Comparison of ENCODE assay signal across 8 cellular contexts in genomic region chr2:223944704-223945531, GRCh38.
DNase-seq lines count a peak whose midpoint lies in the region; ATAC-seq lines count a peak whose summit lies in the region.

A gene with protein sequence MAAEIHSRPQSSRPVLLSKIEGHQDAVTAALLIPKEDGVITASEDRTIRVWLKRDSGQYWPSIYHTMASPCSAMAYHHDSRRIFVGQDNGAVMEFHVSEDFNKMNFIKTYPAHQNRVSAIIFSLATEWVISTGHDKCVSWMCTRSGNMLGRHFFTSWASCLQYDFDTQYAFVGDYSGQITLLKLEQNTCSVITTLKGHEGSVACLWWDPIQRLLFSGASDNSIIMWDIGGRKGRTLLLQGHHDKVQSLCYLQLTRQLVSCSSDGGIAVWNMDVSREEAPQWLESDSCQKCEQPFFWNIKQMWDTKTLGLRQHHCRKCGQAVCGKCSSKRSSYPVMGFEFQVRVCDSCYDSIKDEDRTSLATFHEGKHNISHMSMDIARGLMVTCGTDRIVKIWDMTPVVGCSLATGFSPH (minus strand): TSS chr2:223945335. CDS start chr2:223945284, 51 bp downstream.

- ATAC-seq in GM18907 (IDR thresholded peaks at IDR 0.05; ENCODE audit: unreplicated experiment), result peak; percentile 86
- peak; percentile 86 for ATAC-seq in HG03135 (IDR thresholded peaks at IDR 0.05; ENCODE audit: unreplicated experiment)

- DNase-seq in AG08395 (ENCODE audit: low spot score), result peak; percentile 95
- DNase-seq in NCI-H226, result peak; percentile 92
- peak; percentile 58 to 71 (median 68) for DNase-seq in activated CD4-positive, CD25-positive, alpha-beta regulatory T cell (lab: John Stamatoyannopoulos, UW)
- peak; percentile 72 for DNase-seq in central memory CD4-positive, alpha-beta T cell
- DNase-seq in iris pigment epithelial cell (ENCODE audit: low read depth), result peak; percentile 94
- DNase-seq in stimulated activated CD4-positive, alpha-beta T cell treated with anti-CD3 and anti-CD28 coated beads, Interleukin-12 subunit alpha, Interleukin-12 subunit beta, amount 100 ng/mL, for 24 hours (ENCODE audit: low read depth in 2 of 2), result peak; percentile 63 to 73

Comparison
In these comparisons a context has a peak if more than half of its experiments do, and no peak if none do; other contexts are left out.
1. Peak in every context shown above with its lines: DNase-seq and ATAC-seq.